In the genomic region with DNA sequence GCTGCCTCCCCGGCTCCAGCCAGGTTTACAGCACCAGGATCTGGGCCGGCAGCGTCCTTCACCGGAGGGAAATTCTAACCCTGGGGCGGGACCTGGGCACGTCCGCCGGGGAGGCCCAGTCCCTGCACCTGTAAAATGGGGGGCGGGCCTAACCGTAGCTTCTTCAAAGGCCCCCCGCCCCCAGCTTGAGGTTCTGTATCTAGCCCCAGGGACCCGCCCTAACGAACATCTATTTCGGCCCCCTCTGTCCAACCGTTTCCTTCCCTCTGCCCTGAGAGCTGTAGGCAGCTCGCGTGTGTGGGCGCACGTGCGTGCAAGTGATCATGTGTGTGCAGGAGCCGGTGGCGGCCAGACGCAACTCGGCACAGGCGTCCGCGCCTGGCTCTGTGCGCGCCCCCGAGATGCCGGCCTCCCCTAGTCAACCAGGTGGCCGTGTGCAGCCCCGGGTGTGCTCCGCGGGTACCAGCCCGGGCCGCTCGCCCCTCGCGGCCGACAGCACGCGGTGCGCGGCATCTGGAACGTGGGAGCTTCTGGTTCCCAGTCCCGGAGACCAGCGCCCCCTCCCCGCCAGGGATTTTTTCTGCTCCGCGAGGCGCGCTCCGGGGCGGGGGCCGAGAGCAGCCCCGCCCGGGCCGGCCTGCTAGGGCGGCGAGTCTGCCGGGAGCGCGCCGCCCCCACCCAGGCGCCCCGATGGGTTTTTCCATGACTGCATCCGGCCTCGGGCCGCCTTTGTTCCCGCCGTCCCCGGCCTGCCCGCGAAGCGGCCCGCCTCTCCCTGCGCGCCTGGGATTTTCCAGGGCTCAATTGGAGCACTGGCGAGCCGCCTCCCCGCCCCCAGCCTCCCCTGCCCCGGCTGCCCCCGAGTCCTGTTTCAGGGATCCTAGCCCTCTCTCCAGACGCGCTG, we compare ENCODE assay signal across 8 cellular contexts. TPM values are rescaled to one million over a fixed set of nuclear protein-coding genes. Genes with fewer than 3 reads are reported as not detected.
DNase-seq lines count a peak whose midpoint lies in the region; ATAC-seq and TF ChIP-seq lines count a peak whose summit lies in the region.

No MANE protein-coding gene starts in this region.

- peak overlapping the region; percentile 87 for H3K27ac Mint-ChIP-seq in central memory CD8-positive, alpha-beta T cell (ENCODE audit: low read depth)

- peaks cover 17% of the 10 kb centered on the region for H3K4me1 Mint-ChIP-seq in central memory CD8-positive, alpha-beta T cell

- ATAC-seq in HG02798 (IDR thresholded peaks at IDR 0.05; ENCODE audit: poor library complexity, unreplicated experiment), result peak; percentile 70
- ATAC-seq in central memory CD8-positive, alpha-beta T cell (replicated peaks; ENCODE audit: extremely low read depth, poor library complexity, severe bottlenecking), result peak; percentile 51

- H3K27me3 Mint-ChIP-seq in central memory CD8-positive, alpha-beta T cell, result no peaks in the 10 kb centered on the region

- H3K36me3 Mint-ChIP-seq in central memory CD8-positive, alpha-beta T cell (ENCODE audit: insufficient read depth), result peaks cover 13% of the 10 kb centered on the region

- peak overlapping the region; percentile 36 for H3K4me3 ChIP-seq in kidney epithelial cell (ENCODE audit: low read depth, low read length)

- H3K9me3 Mint-ChIP-seq in central memory CD8-positive, alpha-beta T cell, result no peaks in the 10 kb centered on the region

- H3K4me3 Mint-ChIP-seq in central memory CD8-positive, alpha-beta T cell, result peak overlapping the region; percentile 82

- no peaks in the 10 kb centered on the region for H3K36me3 ChIP-seq in kidney epithelial cell (ENCODE audit: control insufficient read depth, insufficient read depth, low read length)

- TF ChIP-seq CTCF in kidney epithelial cell (IDR thresholded peaks at IDR 0.05; ENCODE audit: insufficient read depth, low read length, poor library complexity, severe bottlenecking), result no peak

- H3K27me3 ChIP-seq in kidney epithelial cell (ENCODE audit: control insufficient read depth, insufficient read depth, low read length), result no peaks in the 10 kb centered on the region

- peak; percentile 24 to 31 for DNase-seq in NCI-H187 (lab: John Stamatoyannopoulos, UW)
- no peak for DNase-seq in NCI-H187 treated with DMSO at 0.1 percent for 48 hours (lab: John Stamatoyannopoulos, UW)
- peak; percentile 66 for DNase-seq in NCI-H2107 (lab: John Stamatoyannopoulos, UW)
- peak; percentile 46 to 82 (median 60) for DNase-seq in activated CD4-positive, CD25-positive, alpha-beta regulatory T cell (lab: John Stamatoyannopoulos, UW)
- peak in 1 of 2 donors; percentile 34 for DNase-seq in central memory CD8-positive, alpha-beta T cell (ENCODE audit: low spot score in 2 of 2)
- peak; percentile 37 for DNase-seq in kidney epithelial cell (ENCODE audit: low read depth)
- peak; percentile 74 to 85 (median 83) for DNase-seq in stimulated activated CD4-positive, alpha-beta T cell treated with anti-CD3 and anti-CD28 coated beads, Interleukin-12 subunit alpha, Interleukin-12 subunit beta, amount 100 ng/mL, for 48 hours (ENCODE audit: low read depth in 2 of 3, low spot score in 1 of 3)

RNA-seq across cellular contexts. Expression of gene TEX44, which starts 21.2 kb away (rescaled TPM):
- not detected in 2 replicates for total RNA-seq in kidney epithelial cell
